In genomic region chr18:68478246-68478645, GRCh38 we compare ENCODE assay signal across 20 cellular contexts.
"Had no signal": no experiment of that assay in that cellular context is flagged by ENCODE, and none has a peak within 500 bp of the region (broad histone marks: within the 10 kb centered on the region; RNA-seq: fewer than 3 reads in every experiment).

No MANE protein-coding gene starts in this region.

- H3K4me3 Mint-ChIP-seq: activated B cell treated with CpG ODN at 0.5 μM for 24 hours; activated CD8-positive, alpha-beta T cell treated with anti-CD3 and anti-CD28 coated beads for 36 hours; activated T-cell treated with anti-CD3 and anti-CD28 coated beads, Interleukin-2, amount 50 U/mL, for 24 hours; endodermal cell; natural killer cell treated with Interleukin-12 subunit alpha and Interleukin-12 subunit beta and Interleukin-15 and Interleukin-18, amount 100 ng/mL, for 72 hours; stimulated activated memory B cell treated with anti-CD40 and anti-IgM and Interleukin-4, amounts not matched to agents 10 μg/mL and 1 μg/mL and 100 μg/mL, for 72 hours had no signal

- ATAC-seq: activated CD8-positive, alpha-beta T cell treated with anti-CD3 and anti-CD28 coated beads for 36 hours; body of pancreas; foreskin keratinocyte; left colon; lower lobe of right lung; natural killer cell treated with Interleukin-12 subunit alpha and Interleukin-12 subunit beta and Interleukin-15 and Interleukin-18, amount 100 ng/mL, for 72 hours; pancreas; right lobe of liver; stimulated activated memory B cell treated with anti-CD40 and anti-IgM and Interleukin-4, amounts not matched to agents 10 μg/mL and 1 μg/mL and 100 μg/mL, for 72 hours had no signal

- H3K27me3 ChIP-seq: body of pancreas, foreskin keratinocyte, neutrophil, pancreas, right lobe of liver had no signal

- H3K4me1 ChIP-seq: body of pancreas, foreskin keratinocyte, lower lobe of right lung, pancreas, right lobe of liver had no signal

- DNase-seq: activated B cell treated with CpG ODN at 0.5 μM for 24 hours; activated CD4-positive, alpha-beta T cell treated with anti-CD3 and anti-CD28 coated beads for 48 hours; activated CD8-positive, alpha-beta T cell treated with anti-CD3 and anti-CD28 coated beads for 36 hours; activated naive CD4-positive, alpha-beta T cell treated with Interleukin-2 at 50 U/mL for 16 hours; activated T-cell treated with anti-CD3 and anti-CD28 coated beads, Interleukin-2, amount 50 U/mL, for 24 hours; body of pancreas; caudate nucleus; endodermal cell; foreskin keratinocyte; hippocampal formation; left colon; lower lobe of right lung; pancreas; right lobe of liver; stimulated activated CD4-positive, alpha-beta T cell treated with anti-CD3 and anti-CD28 coated beads, Interleukin-4, amount 100 ng/mL, for 4 hours had no signal

- H3K9me3 Mint-ChIP-seq: activated B cell treated with CpG ODN at 0.5 μM for 24 hours; activated CD8-positive, alpha-beta T cell treated with anti-CD3 and anti-CD28 coated beads for 36 hours; activated T-cell treated with anti-CD3 and anti-CD28 coated beads, Interleukin-2, amount 50 U/mL, for 24 hours; activated T-helper 2 cell treated with anti-CD3 and anti-CD28 coated beads, Interferon-gamma antibody, Interleukin-2, Interleukin-4, amounts not matched to agents 10 μg/mL and 5 μg/mL and 100 μg/mL, durations not matched to agents 14 hours and 24 hours and 36 hours; endodermal cell; stimulated activated memory B cell treated with anti-CD40 and anti-IgM and Interleukin-4, amounts not matched to agents 10 μg/mL and 1 μg/mL and 100 μg/mL, for 72 hours had no signal

- H3K4me3 ChIP-seq: body of pancreas, lower lobe of right lung, pancreas, right lobe of liver, thoracic aorta had no signal

- H3K9me3 ChIP-seq: body of pancreas, lower lobe of right lung, neutrophil, pancreas, right lobe of liver, thoracic aorta had no signal

- H3K36me3 ChIP-seq: lower lobe of right lung, neutrophil, pancreas, right lobe of liver, thoracic aorta had no signal

- H3K27ac ChIP-seq: body of pancreas, foreskin keratinocyte, lower lobe of right lung, neutrophil, pancreas, right lobe of liver, thoracic aorta had no signal

- H3K27ac Mint-ChIP-seq: activated B cell treated with CpG ODN at 0.5 μM for 24 hours; activated CD8-positive, alpha-beta T cell treated with anti-CD3 and anti-CD28 coated beads for 36 hours; activated T-cell treated with anti-CD3 and anti-CD28 coated beads, Interleukin-2, amount 50 U/mL, for 24 hours; activated T-helper 2 cell treated with anti-CD3 and anti-CD28 coated beads, Interferon-gamma antibody, Interleukin-2, Interleukin-4, amounts not matched to agents 10 μg/mL and 5 μg/mL and 100 μg/mL, durations not matched to agents 14 hours and 24 hours and 36 hours; endodermal cell; natural killer cell treated with Interleukin-12 subunit alpha and Interleukin-12 subunit beta and Interleukin-15 and Interleukin-18, amount 100 ng/mL, for 72 hours; stimulated activated memory B cell treated with anti-CD40 and anti-IgM and Interleukin-4, amounts not matched to agents 10 μg/mL and 1 μg/mL and 100 μg/mL, for 72 hours had no signal

- H3K36me3 Mint-ChIP-seq: natural killer cell treated with Interleukin-12 subunit alpha and Interleukin-12 subunit beta and Interleukin-15 and Interleukin-18, amount 100 ng/mL, for 72 hours; stimulated activated memory B cell treated with anti-CD40 and anti-IgM and Interleukin-4, amounts not matched to agents 10 μg/mL and 1 μg/mL and 100 μg/mL, for 72 hours had no signal

- H3K4me1 Mint-ChIP-seq: activated B cell treated with CpG ODN at 0.5 μM for 24 hours; stimulated activated memory B cell treated with anti-CD40 and anti-IgM and Interleukin-4, amounts not matched to agents 10 μg/mL and 1 μg/mL and 100 μg/mL, for 72 hours had no signal

- H3K27me3 Mint-ChIP-seq: activated B cell treated with CpG ODN at 0.5 μM for 24 hours; activated CD8-positive, alpha-beta T cell treated with anti-CD3 and anti-CD28 coated beads for 36 hours; activated T-cell treated with anti-CD3 and anti-CD28 coated beads, Interleukin-2, amount 50 U/mL, for 24 hours; natural killer cell treated with Interleukin-12 subunit alpha and Interleukin-12 subunit beta and Interleukin-15 and Interleukin-18, amount 100 ng/mL, for 72 hours; stimulated activated memory B cell treated with anti-CD40 and anti-IgM and Interleukin-4, amounts not matched to agents 10 μg/mL and 1 μg/mL and 100 μg/mL, for 72 hours had no signal
